Comparison of ENCODE assay signal across 18 cellular contexts in the genomic region with DNA sequence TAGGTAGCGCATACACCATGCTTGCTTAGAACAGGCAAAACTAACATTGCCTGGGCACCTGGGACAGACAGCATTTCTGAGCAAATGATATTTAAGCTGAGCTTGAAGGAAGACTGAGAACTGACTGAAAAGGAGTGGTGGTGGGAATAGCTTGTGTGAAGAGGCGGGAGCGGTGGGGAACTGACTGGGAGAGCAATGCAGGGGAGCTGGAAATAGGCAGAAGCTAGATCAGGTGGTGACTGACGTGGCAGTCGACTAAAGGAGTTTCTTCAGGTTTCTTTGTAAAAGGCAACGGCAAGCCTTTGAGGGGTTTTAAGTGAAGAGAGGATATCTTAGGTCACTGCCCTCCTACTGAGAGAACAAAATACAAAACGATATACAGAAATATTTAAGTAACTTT.
"Had no signal": no experiment of that assay in that cellular context is flagged by ENCODE, and none has a peak within 500 bp of the region (broad histone marks: within the 10 kb centered on the region; RNA-seq: fewer than 3 reads in every experiment).

No MANE protein-coding gene starts in this region.

- H3K9me3 Mint-ChIP-seq: activated CD4-positive, alpha-beta memory T cell treated with anti-CD3 and anti-CD28 coated beads for 36 hours; activated naive CD8-positive, alpha-beta T cell treated with anti-CD3 and anti-CD28 coated beads, Interleukin-2, amount 50 U/mL, for 24 hours; stimulated activated naive B cell treated with anti-CD40 and anti-IgM and Interleukin-4, amounts not matched to agents 10 μg/mL and 1 μg/mL and 100 μg/mL, for 72 hours; T-helper 1 cell treated with Interleukin-12 subunit alpha and Interleukin-12 subunit beta and Interleukin-4 antibody, amounts not matched to agents 30 μg/mL and 1 μg/mL, for 36 hours had no signal

- H3K27me3 Mint-ChIP-seq: activated CD4-positive, alpha-beta memory T cell treated with anti-CD3 and anti-CD28 coated beads for 36 hours had no signal

- H3K4me1 Mint-ChIP-seq: activated naive CD8-positive, alpha-beta T cell treated with anti-CD3 and anti-CD28 coated beads, Interleukin-2, amount 50 U/mL, for 24 hours; stimulated activated naive B cell treated with anti-CD40 and anti-IgM and Interleukin-4, amounts not matched to agents 10 μg/mL and 1 μg/mL and 100 μg/mL, for 72 hours had no signal

- H3K4me3 Mint-ChIP-seq: activated CD4-positive, alpha-beta memory T cell treated with anti-CD3 and anti-CD28 coated beads for 36 hours; activated naive CD8-positive, alpha-beta T cell treated with anti-CD3 and anti-CD28 coated beads, Interleukin-2, amount 50 U/mL, for 24 hours; stimulated activated naive B cell treated with anti-CD40 and anti-IgM and Interleukin-4, amounts not matched to agents 10 μg/mL and 1 μg/mL and 100 μg/mL, for 72 hours; T-helper 1 cell treated with Interleukin-12 subunit alpha and Interleukin-12 subunit beta and Interleukin-4 antibody, amounts not matched to agents 30 μg/mL and 1 μg/mL, for 36 hours had no signal

- H3K4me3 ChIP-seq: mucosa of descending colon, transverse colon had no signal

- H3K36me3 Mint-ChIP-seq: stimulated activated naive B cell treated with anti-CD40 and anti-IgM and Interleukin-4, amounts not matched to agents 10 μg/mL and 1 μg/mL and 100 μg/mL, for 72 hours had no signal

- DNase-seq: activated CD4-positive, alpha-beta memory T cell treated with anti-CD3 and anti-CD28 coated beads for 36 hours; activated CD4-positive, alpha-beta T cell treated with anti-CD3 and anti-CD28 coated beads for 48 hours; activated CD4-positive, CD25-positive, alpha-beta regulatory T cell; activated gamma-delta T cell; activated naive CD4-positive, alpha-beta T cell treated with anti-CD3 and anti-CD28 coated beads, Interleukin-2, amount 50 U/mL, for 16 hours; activated naive CD8-positive, alpha-beta T cell treated with anti-CD3 and anti-CD28 coated beads, Interleukin-2, amount 50 U/mL, for 24 hours; cerebellar nuclear complex; cortex of kidney; foreskin keratinocyte; mesenchymal stem cell; mucosa of descending colon; retina; stimulated activated CD4-positive, alpha-beta T cell treated with anti-CD3 and anti-CD28 coated beads, Interleukin-2, amount 100 ng/mL, for 48 hours; stimulated activated CD8-positive, alpha-beta memory T cell treated with anti-CD3 and anti-CD28 coated beads, Interleukin-4, amount 100 ng/mL, for 48 hours; stimulated activated naive B cell treated with anti-CD40 and anti-IgM and Interleukin-4, amounts not matched to agents 10 μg/mL and 1 μg/mL and 100 μg/mL, for 72 hours; T1000; transverse colon had no signal

- H3K27ac ChIP-seq: foreskin keratinocyte, transverse colon had no signal

- H3K27me3 ChIP-seq: foreskin keratinocyte, transverse colon had no signal

- H3K4me1 ChIP-seq: foreskin keratinocyte had no signal

- H3K9me3 ChIP-seq: mucosa of descending colon, transverse colon had no signal

- H3K27ac Mint-ChIP-seq: activated CD4-positive, alpha-beta memory T cell treated with anti-CD3 and anti-CD28 coated beads for 36 hours; activated naive CD8-positive, alpha-beta T cell treated with anti-CD3 and anti-CD28 coated beads, Interleukin-2, amount 50 U/mL, for 24 hours; stimulated activated naive B cell treated with anti-CD40 and anti-IgM and Interleukin-4, amounts not matched to agents 10 μg/mL and 1 μg/mL and 100 μg/mL, for 72 hours; T-helper 1 cell treated with Interleukin-12 subunit alpha and Interleukin-12 subunit beta and Interleukin-4 antibody, amounts not matched to agents 30 μg/mL and 1 μg/mL, for 36 hours had no signal
